In the genomic region with DNA sequence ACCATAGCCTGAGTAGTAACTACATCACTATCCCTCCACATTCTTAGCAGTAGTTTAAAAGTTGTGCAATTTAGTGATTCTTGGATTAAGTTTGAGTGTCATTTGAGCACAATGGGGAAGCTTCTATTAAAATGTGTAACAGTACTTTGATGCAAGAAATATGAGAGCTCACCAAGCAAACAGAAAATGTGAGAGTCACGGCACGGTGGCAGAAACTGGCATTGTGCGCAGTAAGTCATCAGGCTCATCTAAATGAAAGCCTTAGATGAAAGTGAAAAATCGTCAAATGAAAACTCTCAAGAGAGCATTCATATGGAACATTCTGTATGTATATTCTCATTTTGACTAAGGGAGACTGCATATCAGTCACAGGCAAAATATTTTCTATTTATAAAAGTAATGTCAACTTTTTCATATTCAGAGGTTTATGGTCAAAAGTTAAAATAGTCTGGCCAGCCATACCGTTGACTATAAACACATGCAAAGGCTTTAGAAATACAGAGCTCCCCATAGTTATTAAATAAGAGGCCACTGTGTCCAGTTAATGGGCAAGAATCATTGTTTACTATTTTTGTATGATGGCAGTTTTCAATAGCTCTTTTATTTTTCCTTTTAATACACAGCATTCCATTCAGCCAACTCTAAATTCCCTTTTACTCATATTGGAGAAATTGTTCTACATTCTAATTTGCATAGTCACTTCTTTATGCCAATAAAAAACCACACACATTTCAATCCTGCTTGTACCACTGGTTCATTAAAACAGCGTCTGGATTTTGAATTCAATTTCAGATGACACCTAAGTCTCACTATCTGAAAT, we compare ENCODE assay signal across 11 cellular contexts.
DNase-seq lines count a peak whose midpoint lies in the region; ATAC-seq and TF ChIP-seq lines count a peak whose summit lies in the region.
"Had no signal": no experiment of that assay in that cellular context is flagged by ENCODE, and none has a peak within 500 bp of the region (broad histone marks: within the 10 kb centered on the region; RNA-seq: fewer than 3 reads in every experiment).

No MANE protein-coding gene starts in this region.

- H3K27ac Mint-ChIP-seq in stimulated activated naive CD8-positive, alpha-beta T cell treated with anti-CD3 and anti-CD28 coated beads, Interleukin-15, amount 100 ng/mL, for 72 hours, result no peak overlapping the region
- no peak overlapping the region for H3K27ac Mint-ChIP-seq in stimulated activated effector memory CD8-positive, alpha-beta T cell treated with anti-CD3 and anti-CD28 coated beads, Interleukin-12 subunit alpha, Interleukin-12 subunit beta, amount 100 ng/mL, for 72 hours
- H3K27ac Mint-ChIP-seq: progenitor cell of endocrine pancreas, T-cell had no signal

- H3K4me1 Mint-ChIP-seq in stimulated activated naive CD8-positive, alpha-beta T cell treated with anti-CD3 and anti-CD28 coated beads, Interleukin-15, amount 100 ng/mL, for 72 hours, result no peaks in the 10 kb centered on the region
- no peaks in the 10 kb centered on the region for H3K4me1 Mint-ChIP-seq in stimulated activated effector memory CD8-positive, alpha-beta T cell treated with anti-CD3 and anti-CD28 coated beads, Interleukin-12 subunit alpha, Interleukin-12 subunit beta, amount 100 ng/mL, for 72 hours
- H3K4me1 Mint-ChIP-seq: T-cell had no signal

- WGBS in suprapubic skin, result 76% methylated on average over 6 of the region's 6 CpGs

- ATAC-seq in GM19328 (IDR thresholded peaks at IDR 0.05; ENCODE audit: unreplicated experiment), result peak; percentile 68
- peak; percentile 53 for ATAC-seq in HG02798 (IDR thresholded peaks at IDR 0.05; ENCODE audit: poor library complexity, unreplicated experiment)
- peak; percentile 89 for ATAC-seq in HG03571 (IDR thresholded peaks at IDR 0.05; ENCODE audit: unreplicated experiment)
- no peak for ATAC-seq in stimulated activated naive CD8-positive, alpha-beta T cell treated with anti-CD3 and anti-CD28 coated beads, Interleukin-15, amount 100 ng/mL, for 72 hours
- no peak for ATAC-seq in HG03457 (IDR thresholded peaks at IDR 0.05; ENCODE audit: unreplicated experiment)
- ATAC-seq in stimulated activated effector memory CD8-positive, alpha-beta T cell treated with anti-CD3 and anti-CD28 coated beads, Interleukin-12 subunit alpha, Interleukin-12 subunit beta, amount 100 ng/mL, for 72 hours, result no peak
- ATAC-seq: T-cell had no signal

- no peaks in the 10 kb centered on the region for H3K36me3 Mint-ChIP-seq in stimulated activated effector memory CD8-positive, alpha-beta T cell treated with anti-CD3 and anti-CD28 coated beads, Interleukin-12 subunit alpha, Interleukin-12 subunit beta, amount 100 ng/mL, for 72 hours
- H3K36me3 Mint-ChIP-seq: T-cell had no signal

- peak; percentile 87 for DNase-seq in pons (ENCODE audit: low spot score)
- DNase-seq in stimulated activated naive CD8-positive, alpha-beta T cell treated with anti-CD3 and anti-CD28 coated beads, Interleukin-15, amount 100 ng/mL, for 72 hours, result no peak
- DNase-seq in stimulated activated effector memory CD8-positive, alpha-beta T cell treated with anti-CD3 and anti-CD28 coated beads, Interleukin-12 subunit alpha, Interleukin-12 subunit beta, amount 100 ng/mL, for 72 hours (ENCODE audit: low spot score in 2 of 2), result no peak
- no peak for DNase-seq in suprapubic skin (ENCODE audit: low spot score in 2 of 2)
- DNase-seq: brain microvascular endothelial cell, T-cell had no signal

- H3K36me3 ChIP-seq in suprapubic skin, result no peaks in the 10 kb centered on the region
- H3K36me3 ChIP-seq: brain microvascular endothelial cell had no signal

- no peak overlapping the region for H3K27ac ChIP-seq in suprapubic skin
- H3K27ac ChIP-seq: brain microvascular endothelial cell had no signal

- TF ChIP-seq CTCF in suprapubic skin (IDR thresholded peaks at IDR 0.05), result no peak

- no peaks in the 10 kb centered on the region for H3K4me1 ChIP-seq in suprapubic skin

- H3K9me3 ChIP-seq in suprapubic skin, result no peaks in the 10 kb centered on the region

- no peak overlapping the region for H3K4me3 Mint-ChIP-seq in stimulated activated naive CD8-positive, alpha-beta T cell treated with anti-CD3 and anti-CD28 coated beads, Interleukin-15, amount 100 ng/mL, for 72 hours
- no peak overlapping the region for H3K4me3 Mint-ChIP-seq in stimulated activated effector memory CD8-positive, alpha-beta T cell treated with anti-CD3 and anti-CD28 coated beads, Interleukin-12 subunit alpha, Interleukin-12 subunit beta, amount 100 ng/mL, for 72 hours
- H3K4me3 Mint-ChIP-seq: T-cell had no signal

- H3K27me3 ChIP-seq in suprapubic skin, result no peaks in the 10 kb centered on the region
- H3K27me3 ChIP-seq: brain microvascular endothelial cell had no signal

- TF ChIP-seq POLR2A in suprapubic skin (IDR thresholded peaks at IDR 0.05), result no peak

- no peak for TF ChIP-seq EP300 in suprapubic skin (IDR thresholded peaks at IDR 0.05)

- H3K4me3 ChIP-seq in suprapubic skin, result no peak overlapping the region

- H3K27me3 Mint-ChIP-seq in stimulated activated naive CD8-positive, alpha-beta T cell treated with anti-CD3 and anti-CD28 coated beads, Interleukin-15, amount 100 ng/mL, for 72 hours, result no peaks in the 10 kb centered on the region
- H3K27me3 Mint-ChIP-seq: progenitor cell of endocrine pancreas, T-cell had no signal

- peaks cover 15 to 25% of the 10 kb centered on the region in 2 donors for H3K9me3 Mint-ChIP-seq in stimulated activated naive CD8-positive, alpha-beta T cell treated with anti-CD3 and anti-CD28 coated beads, Interleukin-15, amount 100 ng/mL, for 72 hours
- peaks cover 17% of the 10 kb centered on the region for H3K9me3 Mint-ChIP-seq in stimulated activated effector memory CD8-positive, alpha-beta T cell treated with anti-CD3 and anti-CD28 coated beads, Interleukin-12 subunit alpha, Interleukin-12 subunit beta, amount 100 ng/mL, for 72 hours

Comparison
In these comparisons a context has a peak if more than half of its experiments do, and no peak if none do; other contexts are left out.
1. ATAC-seq: peak in GM19328 (single experiment), HG02798 (single experiment) and HG03571 (single experiment); none in stimulated activated naive CD8-positive, alpha-beta T cell treated with anti-CD3 and anti-CD28 coated beads, Interleukin-15, amount 100 ng/mL, for 72 hours (single experiment), HG03457 (single experiment) and stimulated activated effector memory CD8-positive, alpha-beta T cell treated with anti-CD3 and anti-CD28 coated beads, Interleukin-12 subunit alpha, Interleukin-12 subunit beta, amount 100 ng/mL, for 72 hours (single experiment).